In genomic region chr4:11120435-11120834, GRCh38 we compare ENCODE assay signal across 33 cellular contexts.
DNase-seq lines count a peak whose midpoint lies in the region; ATAC-seq, FAIRE-seq and TF ChIP-seq lines count a peak whose summit lies in the region.
"Had no signal": no experiment of that assay in that cellular context is flagged by ENCODE, and none has a peak within 500 bp of the region (broad histone marks: within the 10 kb centered on the region; RNA-seq: fewer than 3 reads in every experiment).

No MANE protein-coding gene starts in this region.

- no peak for DNase-seq in HepG2 (ENCODE audit: low spot score)
- DNase-seq in right lobe of liver, result no peak
- no peak for DNase-seq in IMR-90
- no peak for DNase-seq in K562 (ENCODE audit: extremely low read depth in 1 of 4, low spot score in 3 of 4)
- no peak for DNase-seq in cerebellar nuclear complex (lab: John Stamatoyannopoulos, UW)
- no peak for DNase-seq in NCI-H1105 treated with DMSO at 0.1 percent for 48 hours (lab: John Stamatoyannopoulos, UW)
- DNase-seq: 8988T; ACHN; AML-193; BE2C; C1 segment of cervical spinal cord; Caco-2; Calu3; CD4-positive, alpha-beta memory T cell; CD4-positive, alpha-beta T cell; CD4-positive, CD25-positive, alpha-beta regulatory T cell; CD8-positive, alpha-beta memory T cell; CD8-positive, alpha-beta T cell; COR-L47; DMS 273 treated with DMSO at 0.1 percent for 48 hours; DMS153; DMS53; DMS79; DMS79 treated with DMSO at 0.1 percent for 48 hours; DND-41; EL had no signal

- TF ChIP-seq CTCF in HepG2 (CRISPR knock-in tag; IDR thresholded peaks at IDR 0.05) (no peak), right lobe of liver (IDR thresholded peaks at IDR 0.05) (no peak), IMR-90 (conservative IDR thresholded peaks at IDR 0.05; ENCODE audit: low read depth, low read length) (no peak), K562 (IDR thresholded peaks at IDR 0.05 in 2 of 3, conservative IDR thresholded peaks at IDR 0.05 in 1 of 3; ENCODE audit: insufficient read depth in 2 of 3, low read depth in 1 of 3, low read length in 3 of 3) (no peak)

- no peak overlapping the region for H2BK5ac ChIP-seq in IMR-90 (ENCODE audit: low read depth, low read length, poor library complexity, severe bottlenecking)

- no peak overlapping the region for H4K5ac ChIP-seq in IMR-90 (ENCODE audit: low read depth, low read length)

- no peaks in the 10 kb centered on the region for H3K36me3 ChIP-seq in HepG2 (replicated peaks in 1 of 2; ENCODE audit: control insufficient read depth in 1 of 2, insufficient read depth in 2 of 2, low read length in 2 of 2)
- no peaks in the 10 kb centered on the region for H3K36me3 ChIP-seq in right lobe of liver
- no peaks in the 10 kb centered on the region for H3K36me3 ChIP-seq in IMR-90 (ENCODE audit: control insufficient read depth, insufficient read depth, low read length)
- no peaks in the 10 kb centered on the region for H3K36me3 ChIP-seq in K562 (ENCODE audit: control insufficient read depth, insufficient read depth, low read length)
- H3K36me3 ChIP-seq: BE2C; BLaER1; BLaER1 treated with 17β-estradiol and CSF1 and Interleukin-3, amounts not matched to agents 10 nM and 100 nM had no signal

- intact Hi-C loops in HepG2 (cut with micrococcal nuclease; ENCODE audit: unreplicated experiment) (no loop called here), right lobe of liver (cut with DNase I) (no loop called here), IMR-90 (cut with micrococcal nuclease) (no loop called here), K562 (cut with micrococcal nuclease) (no loop called here)

- no peak overlapping the region for H2AK5ac ChIP-seq in IMR-90 (ENCODE audit: low read depth, low read length)

- TF ChIP-seq POLR2A in HepG2 (IDR thresholded peaks at IDR 0.05; ENCODE audit: insufficient read depth in 1 of 2, low read depth in 2 of 2, low read length in 2 of 2), result no peak
- TF ChIP-seq POLR2A in right lobe of liver (IDR thresholded peaks at IDR 0.05), result no peak
- TF ChIP-seq POLR2A in IMR-90 (IDR thresholded peaks at IDR 0.05; ENCODE audit: low read depth, low read length), result no peak
- TF ChIP-seq POLR2A in K562 (conservative IDR thresholded peaks at IDR 0.05), result no peak

- H3K79me2 ChIP-seq in HepG2 (ENCODE audit: insufficient read depth, low read length) (no peaks in the 10 kb centered on the region), K562 (ENCODE audit: control insufficient read depth, insufficient read depth, low read length) (no peaks in the 10 kb centered on the region)

- no peak for TF ChIP-seq RAD21 in HepG2 (CRISPR knock-in tag; IDR thresholded peaks at IDR 0.05)
- TF ChIP-seq RAD21 in IMR-90 (IDR thresholded peaks at IDR 0.05; ENCODE audit: low read length), result no peak
- no peak for TF ChIP-seq RAD21 in K562 (CRISPR knock-in tag; conservative IDR thresholded peaks at IDR 0.05 in 1 of 2, IDR thresholded peaks at IDR 0.05 in 1 of 2)

- WGBS in HepG2 (ENCODE audit: low lambda C conversion rate), result 4% methylated on average over 2 of the region's 2 CpGs
- WGBS in right lobe of liver (ENCODE audit: insufficient coverage, low coverage, low lambda C conversion rate, missing lambda C conversion rate), result 39% methylated on average over 2 of the region's 2 CpGs
- WGBS in IMR-90 (ENCODE audit: extremely low coverage in 2 of 2, insufficient read length in 1 of 2), 2 experiments, result no CpG with 5 or more reads among the region's 2 CpGs
- 0% methylated on average over 2 of the region's 2 CpGs for WGBS in K562 (ENCODE audit: insufficient coverage, low coverage, missing lambda C conversion rate)

- no peak overlapping the region for H2BK15ac ChIP-seq in IMR-90 (ENCODE audit: low read depth, low read length)

- H3K4ac ChIP-seq in IMR-90 (ENCODE audit: low read depth, low read length), result no peak overlapping the region

- H3K9ac ChIP-seq in HepG2 (ENCODE audit: insufficient read depth, low read depth, low read length), result no peak overlapping the region
- H3K9ac ChIP-seq in IMR-90 (ENCODE audit: low read depth, low read length), result no peak overlapping the region
- H3K9ac ChIP-seq in K562 (ENCODE audit: insufficient read depth in 1 of 2, low read depth in 2 of 2, low read length in 2 of 2), result no peak overlapping the region
- H3K9ac ChIP-seq: BLaER1; BLaER1 treated with 17β-estradiol and CSF1 and Interleukin-3, amounts not matched to agents 10 nM and 100 nM had no signal

- ATAC-seq in HepG2, result no peak
- no peak for ATAC-seq in right lobe of liver
- no peak for ATAC-seq in IMR-90 (ENCODE audit: low read depth)
- no peak for ATAC-seq in K562
- ATAC-seq: A549; CD8-positive, alpha-beta T cell had no signal

- H4K91ac ChIP-seq in IMR-90 (ENCODE audit: insufficient read depth, low read depth, low read length), result no peak overlapping the region

- no peak overlapping the region for H3K56ac ChIP-seq in IMR-90 (ENCODE audit: extremely low read depth, insufficient read depth, low read length)

- CTCF ChIA-PET in HepG2 (lab: Yijun Ruan, JAX; ENCODE audit: low intra/inter-chr PET ratio, low total read pairs), result no interaction called here
- CTCF ChIA-PET in IMR-90 (lab: Yijun Ruan, JAX), result no interaction called here
- CTCF ChIA-PET in K562 (lab: Yijun Ruan, JAX; ENCODE audit: low intra/inter-chr PET ratio), result interaction anchor here (0.7 kb wide), 1 partner anchor 9 kb away, joined by 3 read pairs; no protein-coding TSS in a partner anchor

- H4K8ac ChIP-seq in IMR-90 (ENCODE audit: low read depth in 2 of 2, low read length in 2 of 2), result no peak overlapping the region

- no peak overlapping the region for H3K14ac ChIP-seq in IMR-90 (replicated peaks; ENCODE audit: low read depth, low read length)

- H3K4me1 ChIP-seq in HepG2 (ENCODE audit: insufficient read depth, low read length), result no peaks in the 10 kb centered on the region
- no peaks in the 10 kb centered on the region for H3K4me1 ChIP-seq in right lobe of liver
- H3K4me1 ChIP-seq in IMR-90 (ENCODE audit: control insufficient read depth, insufficient read depth, low read length), result no peaks in the 10 kb centered on the region
- no peaks in the 10 kb centered on the region for H3K4me1 ChIP-seq in K562 (replicated peaks in 1 of 2; ENCODE audit: control insufficient read depth in 2 of 2, insufficient read depth in 2 of 2, low read length in 2 of 2)
- H3K4me1 ChIP-seq: A549, BE2C, Caco-2 had no signal

- POLR2A ChIA-PET in HepG2 (lab: Yijun Ruan, JAX), result no interaction called here
- POLR2A ChIA-PET in IMR-90 (lab: Charles Lee; ENCODE audit: unreplicated experiment), result no interaction called here
- POLR2A ChIA-PET in K562 (lab: Yijun Ruan, JAX), result no interaction called here

- no peak overlapping the region for H3K23ac ChIP-seq in IMR-90 (ENCODE audit: low read depth, low read length)

- H3K27me3 ChIP-seq in HepG2 (ENCODE audit: control insufficient read depth in 1 of 2, insufficient read depth in 2 of 2, low read length in 2 of 2), result no peaks in the 10 kb centered on the region
- no peaks in the 10 kb centered on the region for H3K27me3 ChIP-seq in right lobe of liver
- H3K27me3 ChIP-seq in IMR-90 (ENCODE audit: control insufficient read depth, insufficient read depth, low read length), result no peaks in the 10 kb centered on the region
- no peaks in the 10 kb centered on the region for H3K27me3 ChIP-seq in K562 (ENCODE audit: control insufficient read depth in 2 of 2, insufficient read depth in 2 of 2, low read length in 2 of 2)
- H3K27me3 ChIP-seq: BE2C; BLaER1; BLaER1 treated with 17β-estradiol and CSF1 and Interleukin-3, amounts not matched to agents 10 nM and 100 nM had no signal

- no peak overlapping the region for H3K4me2 ChIP-seq in HepG2 (ENCODE audit: low read depth, low read length)
- H3K4me2 ChIP-seq in IMR-90 (ENCODE audit: low read depth, low read length), result no peak overlapping the region
- no peak overlapping the region for H3K4me2 ChIP-seq in K562 (ENCODE audit: insufficient read depth, low read length)
- H3K4me2 ChIP-seq: A549; BLaER1; BLaER1 treated with 17β-estradiol and CSF1 and Interleukin-3, amounts not matched to agents 10 nM and 100 nM had no signal

- H2BK20ac ChIP-seq in IMR-90 (ENCODE audit: low read depth, low read length), result no peak overlapping the region

- H3K4me3 ChIP-seq in HepG2 (replicated peaks in 1 of 3; ENCODE audit: insufficient read depth in 1 of 3, low read depth in 2 of 3, low read length in 3 of 3) (no peak overlapping the region), right lobe of liver (no peak overlapping the region), IMR-90 (ENCODE audit: insufficient read depth, low read depth, low read length) (no peak overlapping the region), K562 (no peak overlapping the region)
- H3K4me3 ChIP-seq: A549; BLaER1; BLaER1 treated with 17β-estradiol and CSF1 and Interleukin-3, amounts not matched to agents 10 nM and 100 nM had no signal

- no peaks in the 10 kb centered on the region for H3K9me1 ChIP-seq in IMR-90 (ENCODE audit: insufficient read depth, low read length)
- H3K9me1 ChIP-seq in K562 (ENCODE audit: control insufficient read depth, insufficient read depth, low read length), result no peaks in the 10 kb centered on the region

- no peak overlapping the region for H2AK9ac ChIP-seq in IMR-90 (replicated peaks; ENCODE audit: low read depth, low read length, poor library complexity)

- H2AFZ ChIP-seq in HepG2 (ENCODE audit: low read length) (no peak overlapping the region), IMR-90 (replicated peaks; ENCODE audit: low read length, poor library complexity) (no peak overlapping the region), K562 (ENCODE audit: low read depth, low read length) (no peak overlapping the region)

- H3K27ac ChIP-seq in HepG2 (ENCODE audit: extremely low read length, insufficient read depth, low read length), result no peak overlapping the region
- H3K27ac ChIP-seq in right lobe of liver, result no peak overlapping the region
- no peak overlapping the region for H3K27ac ChIP-seq in IMR-90 (ENCODE audit: insufficient read depth, low read length)
- no peak overlapping the region for H3K27ac ChIP-seq in K562 (ENCODE audit: extremely low read depth, low read depth, low read length)
- H3K27ac ChIP-seq: 22Rv1; A549; BLaER1; BLaER1 treated with 17β-estradiol and CSF1 and Interleukin-3, amounts not matched to agents 10 nM and 100 nM; C4-2B had no signal

- H3K9me3 ChIP-seq in HepG2 (ENCODE audit: low read length), result peaks cover 74% of the 10 kb centered on the region
- no peaks in the 10 kb centered on the region for H3K9me3 ChIP-seq in right lobe of liver
- peaks cover 8% of the 10 kb centered on the region; the same call in 1 of the 2 replicates for H3K9me3 ChIP-seq in IMR-90 (ENCODE audit: control insufficient read depth, insufficient read depth, low read length)
- H3K9me3 ChIP-seq in K562 (replicated peaks; ENCODE audit: control insufficient read depth, insufficient read depth, low read depth, low read length), result no peaks in the 10 kb centered on the region
- H3K9me3 ChIP-seq: A549, BE2C, Caco-2 had no signal

- FAIRE-seq in HepG2 (lab: Jason Lieb, UNC) (no peak), K562 (lab: Jason Lieb, UNC) (no peak)
- FAIRE-seq: A204.1, A549, D721Med had no signal

- no TSS peak for BruUV-seq in HepG2 (replicated peaks; lab: Mats Ljungman, UMichigan)
- no TSS peak for BruUV-seq in IMR-90 (replicated peaks; lab: Mats Ljungman, UMichigan)
- BruUV-seq in K562 (replicated peaks; lab: Mats Ljungman, UMichigan), result no TSS peak

- no peak for TF ChIP-seq EP300 in HepG2 (IDR thresholded peaks at IDR 0.05; ENCODE audit: low read depth in 2 of 2, low read length in 2 of 2)
- no peak for TF ChIP-seq EP300 in HepG2 (CRISPR knock-in tag; IDR thresholded peaks at IDR 0.05; ENCODE audit: borderline replicate concordance)
- no peak for TF ChIP-seq EP300 in K562 (IDR thresholded peaks at IDR 0.05; ENCODE audit: low read length)

- no peak overlapping the region for H3K18ac ChIP-seq in IMR-90 (ENCODE audit: low read depth, low read length)

- in situ Hi-C loops in HepG2 (cut with HindIII; ENCODE audit: extremely low pct_ligation_motif_present, low pct_unique_long_range_greater_than_20kb), result no loop called here
- in situ Hi-C loops in IMR-90 (cut with MboI; ENCODE audit: low sequenced_read_pairs), result no loop called here
- in situ Hi-C loops in K562 (cut with MboI), result no loop called here

- H2BK120ac ChIP-seq in IMR-90 (ENCODE audit: low read depth, low read length), result no peak overlapping the region

- dilution Hi-C loops in IMR-90 (cut with HindIII; ENCODE audit: low sequenced_read_pairs, unreplicated experiment), result no loop called here

- H3K79me1 ChIP-seq in IMR-90 (ENCODE audit: low read depth in 1 of 2, low read length in 2 of 2), result no peaks in the 10 kb centered on the region

- H4K20me1 ChIP-seq in HepG2 (ENCODE audit: insufficient read depth, low read length) (no peaks in the 10 kb centered on the region), IMR-90 (ENCODE audit: insufficient read depth, low read length) (no peaks in the 10 kb centered on the region), K562 (replicated peaks; ENCODE audit: control insufficient read depth, insufficient read depth, low read length) (no peaks in the 10 kb centered on the region)
- H4K20me1 ChIP-seq: BLaER1; BLaER1 treated with 17β-estradiol and CSF1 and Interleukin-3, amounts not matched to agents 10 nM and 100 nM had no signal

Comparison
In these comparisons a context has a peak if more than half of its experiments do, and no peak if none do; other contexts are left out.
1. Of the 241 proteins assayed by ChIP-seq in both HepG2 and K562: peak only in HepG2: none; only in K562: none; in both: CEBPB; in neither: 239; mixed calls (peak in some experiments, not most) for 1.